ENCODE assay signal across 17 cellular contexts in genomic region chr5:54294097-54294667, GRCh38. TPM values are rescaled to one million over a fixed set of nuclear protein-coding genes. Genes with fewer than 3 reads are reported as not detected.
DNase-seq lines count a peak whose midpoint lies in the region; ATAC-seq, FAIRE-seq and TF ChIP-seq lines count a peak whose summit lies in the region.
"Had no signal": no experiment of that assay in that cellular context is flagged by ENCODE, and none has a peak within 500 bp of the region (broad histone marks: within the 10 kb centered on the region; RNA-seq: fewer than 3 reads in every experiment).

No MANE protein-coding gene starts in this region.

- H3K36me3 ChIP-seq in upper lobe of right lung = no peaks in the 10 kb centered on the region
- H3K36me3 ChIP-seq: HAP-1, Peyer's patch had no signal

- no peaks in the 10 kb centered on the region for H3K9me3 ChIP-seq in upper lobe of right lung
- H3K9me3 ChIP-seq: HAP-1, Peyer's patch had no signal

- no peak overlapping the region for H3K4me3 ChIP-seq in upper lobe of right lung
- H3K4me3 ChIP-seq: HAP-1, Peyer's patch had no signal

- TF ChIP-seq POLR2A in erythroblast (IDR thresholded peaks at IDR 0.05; ENCODE audit: low read length) = no peak

- intact Hi-C loops in upper lobe of right lung (cut with DNase I) = no loop called here

- ATAC-seq in GM21515 (IDR thresholded peaks at IDR 0.05; ENCODE audit: unreplicated experiment) = no peak
- ATAC-seq in upper lobe of right lung = no peak

- peak; percentile 38 for FAIRE-seq in HTR-8/SVneo (lab: Jason Lieb, UNC)
- FAIRE-seq: GM12891 had no signal

- no peak for TF ChIP-seq CTCF in upper lobe of right lung (IDR thresholded peaks at IDR 0.05)

- peaks cover 22% of the 10 kb centered on the region for H3K4me1 ChIP-seq in upper lobe of right lung

- no peaks in the 10 kb centered on the region for H3K27me3 ChIP-seq in upper lobe of right lung
- H3K27me3 ChIP-seq: Peyer's patch had no signal

- DNase-seq in HTR-8/SVneo (ENCODE audit: insufficient read length, low spot score) = no peak
- DNase-seq in OCI-M1 (lab: John Stamatoyannopoulos, UW) = peak; percentile 37
- peak; percentile 24 to 49 for DNase-seq in erythroblast (lab: John Stamatoyannopoulos, UW)
- no peak for DNase-seq in NCI-H146 (lab: John Stamatoyannopoulos, UW)
- DNase-seq in iPS-NIHi11 (ENCODE audit: low spot score) = no peak
- DNase-seq in upper lobe of right lung = no peak
- DNase-seq: CD4-positive, CD25-positive, alpha-beta regulatory T cell; COR-L47; NCI-H1105 treated with DMSO at 0.1 percent for 48 hours; NCI-H1694; NCI-H2081; NCI-H446 treated with DMSO at 0.1 percent for 48 hours; Peyer's patch had no signal

- no peak overlapping the region for H3K27ac ChIP-seq in upper lobe of right lung
- H3K27ac ChIP-seq: HL-60, Peyer's patch had no signal

RNA-seq across cellular contexts. Expression of gene ARL15, which starts 16.2 kb away (rescaled TPM):
- total RNA-seq in upper lobe of right lung = 29.5 TPM

Comparison
In these comparisons a context has a peak if more than half of its experiments do, and no peak if none do; other contexts are left out.
1. DNase-seq: peak in OCI-M1 (single experiment) and erythroblast (2 of 2); none in HTR-8/SVneo (single experiment), NCI-H146 (single experiment), iPS-NIHi11 (single experiment) and upper lobe of right lung (single experiment).